In the genomic region with DNA sequence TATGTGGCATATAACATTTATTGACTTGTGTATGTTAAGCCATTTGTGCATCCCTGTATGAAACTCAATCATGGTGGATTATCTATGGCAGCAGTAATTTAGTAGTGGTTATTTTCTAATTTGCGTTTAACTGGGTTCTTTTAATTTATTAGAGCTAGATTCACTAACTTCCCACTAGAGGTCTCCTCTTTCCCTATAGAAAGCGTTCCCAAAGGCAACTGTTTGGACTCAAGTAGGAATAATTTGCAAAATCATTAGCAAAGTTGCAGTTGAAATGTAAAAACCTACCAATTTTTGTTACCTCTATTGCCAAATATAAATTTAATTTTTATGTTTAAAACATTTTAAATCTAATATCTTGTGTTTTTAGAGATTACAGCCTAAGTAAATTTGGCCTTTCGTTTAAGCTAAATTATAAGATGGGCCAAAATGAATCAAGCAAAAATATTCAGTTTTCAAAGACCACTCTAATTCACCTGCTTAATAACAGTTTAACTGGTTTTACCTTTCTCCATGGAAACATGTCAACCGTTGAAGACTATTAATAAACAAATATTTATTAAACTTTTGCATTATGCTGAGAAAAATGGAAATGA, we compare ENCODE assay signal across 8 cellular contexts. TPM values are rescaled to one million over a fixed set of nuclear protein-coding genes. Genes with fewer than 3 reads are reported as not detected.
DNase-seq lines count a peak whose midpoint lies in the region; ATAC-seq and TF ChIP-seq lines count a peak whose summit lies in the region.

No MANE protein-coding gene starts in this region.

- H3K27ac Mint-ChIP-seq in nephron = peak overlapping the region in 1 of 3 experiments; percentile 17

- H3K27me3 Mint-ChIP-seq in nephron (ENCODE audit: low read depth) = no peaks in the 10 kb centered on the region

- intact Hi-C loops in Right ventricle myocardium inferior (cut with DNase I) = loop anchor here (10.0 kb wide), 3 partner anchors 337 to 467 kb away; no protein-coding TSS in a partner anchor

- peaks cover 36% of the 10 kb centered on the region for H3K36me3 Mint-ChIP-seq in nephron (ENCODE audit: low read depth)

- no peak for ATAC-seq in HG03460 (IDR thresholded peaks at IDR 0.05; ENCODE audit: unreplicated experiment)
- ATAC-seq in Right ventricle myocardium inferior = no peak

- peaks cover 20% of the 10 kb centered on the region for H3K9me3 Mint-ChIP-seq in nephron

- TF ChIP-seq CTCF in cardiac fibroblast (IDR thresholded peaks at IDR 0.05; ENCODE audit: low read depth, low read length) = peak; percentile 75
- TF ChIP-seq CTCF in nephron (IDR thresholded peaks at IDR 0.05; ENCODE audit: unreplicated experiment in 3 of 3) = peak; percentile 59 to 64 (median 64)

- DNase-seq in EH (ENCODE audit: low read depth) (peak; percentile 57), NCI-H128 (lab: John Stamatoyannopoulos, UW; ENCODE audit: unreplicated experiment) (peak; percentile 18), cardiac fibroblast (ENCODE audit: low read depth in 2 of 2) (peak; percentile 73 to 78), GOT3 (lab: John Stamatoyannopoulos, UW) (no peak), occipital lobe (lab: John Stamatoyannopoulos, UW) (no peak), Right ventricle myocardium inferior (ENCODE audit: missing footprints) (no peak)

- H3K4me3 ChIP-seq in cardiac fibroblast (replicated peaks in 1 of 2; ENCODE audit: low read depth in 2 of 2, low read length in 2 of 2) = no peak overlapping the region

- H3K4me1 Mint-ChIP-seq in nephron = peaks cover 9% of the 10 kb centered on the region

- peak overlapping the region in 1 of 3 experiments; percentile 6 for H3K4me3 Mint-ChIP-seq in nephron

RNA-seq across cellular contexts. Expression of gene DMAC2L, which starts 6.0 kb away (rescaled TPM):
- 15.9 TPM for total RNA-seq in occipital lobe
- total RNA-seq in Right ventricle myocardium inferior = 22.5 TPM

RNA-seq across cellular contexts. Expression of gene L2HGDH, which starts 6.1 kb away (rescaled TPM):
- total RNA-seq in occipital lobe (18.6 TPM), Right ventricle myocardium inferior (10.5 TPM)

Comparison
In these comparisons a context has a peak if more than half of its experiments do, and no peak if none do; other contexts are left out.
1. DNase-seq: peak in EH (single experiment), NCI-H128 (single experiment) and cardiac fibroblast (2 of 2); none in GOT3 (single experiment), occipital lobe (single experiment) and Right ventricle myocardium inferior (single experiment).